ENCODE assay signal across 10 cellular contexts in genomic region chr9:90964101-90965020, GRCh38.
A peak's percentile ranks its signal among the peaks of the same experiment; 100 is the strongest.
DNase-seq lines count a peak whose midpoint lies in the region; ATAC-seq and TF ChIP-seq lines count a peak whose summit lies in the region.
"Had no signal": no experiment of that assay in that cellular context is flagged by ENCODE, and none has a peak within 500 bp of the region (broad histone marks: within the 10 kb centered on the region; RNA-seq: fewer than 3 reads in every experiment).

No MANE protein-coding gene starts in this region.

- H3K9me2 ChIP-seq in neural cell (ENCODE audit: insufficient read depth, low read length), result no peaks in the 10 kb centered on the region

- no peaks in the 10 kb centered on the region for H4K20me1 ChIP-seq in neural cell (ENCODE audit: insufficient read depth)

- no peaks in the 10 kb centered on the region for H3K36me3 ChIP-seq in neural cell (ENCODE audit: insufficient read depth, low read length)

- ATAC-seq in HG03175 (IDR thresholded peaks at IDR 0.05; ENCODE audit: unreplicated experiment), result peak; percentile 52

- H3K27ac ChIP-seq in neural cell (ENCODE audit: low read length), result peak overlapping the region; percentile 22
- H3K27ac ChIP-seq: SK-N-MC had no signal

- H3K79me2 ChIP-seq in neural cell (replicated peaks; ENCODE audit: insufficient read depth, low read length), result no peaks in the 10 kb centered on the region

- H3K27me3 ChIP-seq in neural cell (ENCODE audit: insufficient read depth, low read depth, low read length), result no peaks in the 10 kb centered on the region

- TF ChIP-seq CTCF in cardiac fibroblast (IDR thresholded peaks at IDR 0.05; ENCODE audit: low read depth, low read length) (peak; percentile 41), neural cell (IDR thresholded peaks at IDR 0.05; ENCODE audit: poor library complexity, severe bottlenecking) (no peak)

- H3K9me3 ChIP-seq in neural cell (ENCODE audit: low read length), result no peaks in the 10 kb centered on the region

- in situ Hi-C loops in Caki2 (cut with HindIII; ENCODE audit: low pct_unique_long_range_greater_than_20kb, low sequenced_read_pairs), result no loop called here

- H3K9ac ChIP-seq in neural cell (ENCODE audit: low read length), result no peak overlapping the region

- peak; percentile 87 for DNase-seq in Caki2 (ENCODE audit: low read depth)
- peak; percentile 19 to 53 for DNase-seq in cardiac fibroblast (ENCODE audit: low read depth in 2 of 2)
- DNase-seq in DMS114 treated with DMSO at 0.1 percent for 48 hours (lab: John Stamatoyannopoulos, UW; ENCODE audit: unreplicated experiment), result no peak
- no peak for DNase-seq in ecto neural progenitor cell (ENCODE audit: low spot score)
- no peak for DNase-seq in amygdala (lab: John Stamatoyannopoulos, UW)
- DNase-seq in NOMO-1 treated with dmso at 0.1 percent for 144 hours (lab: John Stamatoyannopoulos, UW; ENCODE audit: unreplicated experiment), result no peak
- DNase-seq: stimulated activated CD4-positive, alpha-beta T cell treated with anti-CD3 and anti-CD28 coated beads, Interleukin-4, amount 100 ng/mL, for 24 hours had no signal

- no peak for TF ChIP-seq EP300 in neural cell (conservative IDR thresholded peaks at IDR 0.05; ENCODE audit: poor library complexity, severe bottlenecking)

- H3F3A ChIP-seq in neural cell (ENCODE audit: insufficient read depth, low read length, poor library complexity, severe bottlenecking), result no peaks in the 10 kb centered on the region

- H3K4me3 ChIP-seq in cardiac fibroblast (replicated peaks in 1 of 2; ENCODE audit: low read depth in 2 of 2, low read length in 2 of 2) (no peak overlapping the region), neural cell (ENCODE audit: low read length) (no peak overlapping the region)
- H3K4me3 ChIP-seq: SK-N-MC had no signal

- H3K4me2 ChIP-seq in neural cell (ENCODE audit: low read length), result no peak overlapping the region

- no peak for TF ChIP-seq RAD21 in neural cell (conservative IDR thresholded peaks at IDR 0.05)

- no peak overlapping the region for H2AFZ ChIP-seq in neural cell (ENCODE audit: low read depth, low read length)

TF ChIP-seq in neural cell, 6 proteins besides CTCF, POLR2A, EP300 and RAD21:
- TF ChIP-seq TAF1 (IDR thresholded peaks at IDR 0.05; ENCODE audit: low read depth), result no peak
- no peak for TF ChIP-seq SMC3 (conservative IDR thresholded peaks at IDR 0.05; ENCODE audit: poor library complexity)
TF ChIP-seq in neural cell: peak in this region for 0.

Comparison
In these comparisons a context has a peak if more than half of its experiments do, and no peak if none do; other contexts are left out.
1. DNase-seq: peak in Caki2 (single experiment) and cardiac fibroblast (2 of 2); none in DMS114 treated with DMSO at 0.1 percent for 48 hours (single experiment), ecto neural progenitor cell (single experiment), amygdala (0 of 56) and NOMO-1 treated with dmso at 0.1 percent for 144 hours (single experiment).